In genomic region chr7:157996359-157997079, GRCh38 we compare ENCODE assay signal across 14 cellular contexts.
DNase-seq lines count a peak whose midpoint lies in the region; TF ChIP-seq lines count a peak whose summit lies in the region.
"Had no signal": no experiment of that assay in that cellular context is flagged by ENCODE, and none has a peak within 500 bp of the region (broad histone marks: within the 10 kb centered on the region; RNA-seq: fewer than 3 reads in every experiment).

No MANE protein-coding gene starts in this region.

- no peaks in the 10 kb centered on the region for H3K79me2 ChIP-seq in neural progenitor cell (ENCODE audit: low read depth)

- no peaks in the 10 kb centered on the region for H4K20me1 ChIP-seq in neural progenitor cell (ENCODE audit: low read depth)

- no peak overlapping the region for H3K4me3 ChIP-seq in neural progenitor cell
- H3K4me3 ChIP-seq: MG63 had no signal

- peaks cover 15% of the 10 kb centered on the region for H3K4me1 ChIP-seq in neural progenitor cell

- no peaks in the 10 kb centered on the region for H3K27me3 ChIP-seq in neural progenitor cell
- H3K27me3 ChIP-seq: MG63 had no signal

- H3K4me1 Mint-ChIP-seq in CD14-positive monocyte (no peaks in the 10 kb centered on the region), neural progenitor cell (peaks cover 22% of the 10 kb centered on the region)

- no peaks in the 10 kb centered on the region for H3K36me3 Mint-ChIP-seq in CD14-positive monocyte
- H3K36me3 Mint-ChIP-seq in neural progenitor cell, result no peaks in the 10 kb centered on the region

- H3K9me3 ChIP-seq in neural progenitor cell (ENCODE audit: low read depth), result no peaks in the 10 kb centered on the region
- H3K9me3 ChIP-seq: MG63 had no signal

- H3F3A ChIP-seq in neural progenitor cell (ENCODE audit: low read depth), result peaks cover 4% of the 10 kb centered on the region

- H3K27ac Mint-ChIP-seq in CD14-positive monocyte (no peak overlapping the region), neural progenitor cell (peak overlapping the region; percentile 29)
- H3K27ac Mint-ChIP-seq: CD4-positive, alpha-beta T cell had no signal

- H3K36me3 ChIP-seq in neural progenitor cell, result no peaks in the 10 kb centered on the region
- H3K36me3 ChIP-seq: MG63 had no signal

- H3K4me2 ChIP-seq in neural progenitor cell, result no peak overlapping the region

- H3K4me3 Mint-ChIP-seq in CD14-positive monocyte (no peak overlapping the region), neural progenitor cell (no peak overlapping the region)
- H3K4me3 Mint-ChIP-seq: CD4-positive, alpha-beta T cell had no signal

- no peak for TF ChIP-seq CTCF in CD14-positive monocyte (IDR thresholded peaks at IDR 0.05)
- no peak for TF ChIP-seq CTCF in neural progenitor cell (IDR thresholded peaks at IDR 0.05)

- intact Hi-C loops in CD14-positive monocyte (cut with micrococcal nuclease), result no loop called here

- DNase-seq in CD14-positive monocyte (ENCODE audit: low spot score) (peak; percentile 27), NCI-H1694 treated with DMSO at 0.1 percent for 48 hours (lab: John Stamatoyannopoulos, UW) (peak; percentile 80), SK-N-DZ (ENCODE audit: low spot score) (peak; percentile 38), neural progenitor cell (ENCODE audit: low spot score) (no peak), OCI-M2 (lab: John Stamatoyannopoulos, UW; ENCODE audit: unreplicated experiment) (no peak), anterior cingulate cortex (lab: John Stamatoyannopoulos, UW) (no peak), DMS53 (lab: John Stamatoyannopoulos, UW) (no peak)
- no peak for DNase-seq in activated naive CD4-positive, alpha-beta T cell treated with Interleukin-2 at 50 U/mL for 16 hours
- DNase-seq: MG63, NCI-H1105 treated with DMSO at 0.1 percent for 48 hours, NCI-H1930, NCI-H2227 treated with DMSO at 0.1 percent for 48 hours, SHP77 had no signal

- H2AFZ ChIP-seq in neural progenitor cell (replicated peaks), result no peak overlapping the region

- H3K9ac ChIP-seq in neural progenitor cell, result no peak overlapping the region

- no peak overlapping the region for H3K27ac ChIP-seq in neural progenitor cell

- H3K27me3 Mint-ChIP-seq in CD14-positive monocyte (ENCODE audit: low read depth in 3 of 3), result peaks cover 2 to 9% (median 2%) of the 10 kb centered on the region in 3 donors
- peaks cover 4% of the 10 kb centered on the region for H3K27me3 Mint-ChIP-seq in neural progenitor cell (ENCODE audit: insufficient read depth, low read depth)

- peaks cover 0 to 8% (median 0%) of the 10 kb centered on the region in 7 donors for H3K9me3 Mint-ChIP-seq in CD14-positive monocyte
- H3K9me3 Mint-ChIP-seq in neural progenitor cell, result no peaks in the 10 kb centered on the region
- H3K9me3 Mint-ChIP-seq: CD4-positive, alpha-beta T cell had no signal

Comparison
In these comparisons a context has a peak if more than half of its experiments do, and no peak if none do; other contexts are left out.
1. DNase-seq: peak in CD14-positive monocyte (single experiment), NCI-H1694 treated with DMSO at 0.1 percent for 48 hours (single experiment) and SK-N-DZ (single experiment); none in neural progenitor cell (single experiment), OCI-M2 (single experiment), activated naive CD4-positive, alpha-beta T cell treated with Interleukin-2 at 50 U/mL for 16 hours (single experiment), anterior cingulate cortex (0 of 58) and DMS53 (single experiment).